Comparison of ENCODE assay signal across 23 cellular contexts in the genomic region with DNA sequence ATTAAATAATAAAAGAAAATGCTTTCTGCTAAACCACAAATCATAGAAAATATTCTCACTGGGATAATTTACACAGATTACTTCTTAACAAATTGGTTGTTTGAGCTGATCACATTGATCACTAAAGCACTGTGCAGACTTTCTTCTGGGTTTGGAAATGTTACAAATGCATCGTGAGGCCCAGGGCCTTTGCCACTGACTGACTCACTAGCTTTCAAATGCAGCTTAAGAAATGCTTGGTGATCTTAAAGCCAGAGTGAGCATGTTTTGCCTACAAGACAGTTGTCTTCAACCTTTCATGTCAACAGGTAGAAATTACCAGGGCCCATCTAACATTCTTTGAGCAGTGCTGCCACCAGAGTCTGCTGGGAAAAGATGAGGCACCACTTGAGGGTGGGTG.
"Had no signal": no experiment of that assay in that cellular context is flagged by ENCODE, and none has a peak within 500 bp of the region (broad histone marks: within the 10 kb centered on the region; RNA-seq: fewer than 3 reads in every experiment).

No MANE protein-coding gene starts in this region.

- H3K36me3 ChIP-seq: colonic mucosa, lower lobe of right lung, prostate gland, right atrium auricular region, stomach, tibial artery had no signal

- H3K4me3 Mint-ChIP-seq: dendritic cell treated with granulocyte-macrophage colony-stimulating factor and Interleukin-4, amounts not matched to agents 40 ng/mL and 50 ng/mL, for 4 days; endodermal cell; immature natural killer cell; naive thymus-derived CD8-positive, alpha-beta T cell; nephron progenitor cell; stimulated activated effector memory CD8-positive, alpha-beta T cell treated with anti-CD3 and anti-CD28 coated beads, Interleukin-12 subunit alpha, Interleukin-12 subunit beta, amount 100 ng/mL, for 72 hours; type B pancreatic cell had no signal

- H3K4me3 ChIP-seq: colonic mucosa, lower lobe of right lung, prostate gland, right atrium auricular region, stomach, testis, tibial artery had no signal

- H3K27ac ChIP-seq: colonic mucosa, epithelial cell of prostate, lower lobe of right lung, prostate gland, right atrium auricular region, stomach, testis, tibial artery had no signal

- H3K4me1 Mint-ChIP-seq: endodermal cell, immature natural killer cell, nephron progenitor cell had no signal

- H3K9me3 Mint-ChIP-seq: dendritic cell treated with granulocyte-macrophage colony-stimulating factor and Interleukin-4, amounts not matched to agents 40 ng/mL and 50 ng/mL, for 4 days; endodermal cell; immature natural killer cell; naive thymus-derived CD8-positive, alpha-beta T cell; nephron progenitor cell; stimulated activated effector memory CD8-positive, alpha-beta T cell treated with anti-CD3 and anti-CD28 coated beads, Interleukin-12 subunit alpha, Interleukin-12 subunit beta, amount 100 ng/mL, for 72 hours; type B pancreatic cell had no signal

- DNase-seq: colonic mucosa; effector CD8-positive, alpha-beta T cell; endodermal cell; hypothalamus; immature natural killer cell; left ventricle myocardium superior; lower lobe of right lung; naive thymus-derived CD8-positive, alpha-beta T cell; nephron progenitor cell; nucleus accumbens; stimulated activated CD4-positive, alpha-beta T cell treated with anti-CD3 and anti-CD28 coated beads, Interleukin-2, amount 100 ng/mL, for 24 hours; stimulated activated CD4-positive, alpha-beta T cell treated with anti-CD3 and anti-CD28 coated beads, Interleukin-4, amount 100 ng/mL, for 24 hours; stimulated activated naive CD4-positive, alpha-beta T cell treated with Interleukin-2 at 50 U/mL for 16 hours; stomach; substantia nigra; testis; tibial artery had no signal

- H3K4me1 ChIP-seq: colonic mucosa, lower lobe of right lung, prostate gland, right atrium auricular region, stomach, testis, tibial artery had no signal

- H3K9me3 ChIP-seq: colonic mucosa, lower lobe of right lung, prostate gland, right atrium auricular region, stomach, testis, tibial artery had no signal

- H3K27me3 Mint-ChIP-seq: dendritic cell treated with granulocyte-macrophage colony-stimulating factor and Interleukin-4, amounts not matched to agents 40 ng/mL and 50 ng/mL, for 4 days; type B pancreatic cell had no signal

- H3K27me3 ChIP-seq: colonic mucosa, right atrium auricular region, stomach, testis, tibial artery had no signal

- H3K36me3 Mint-ChIP-seq: immature natural killer cell; naive thymus-derived CD8-positive, alpha-beta T cell; stimulated activated effector memory CD8-positive, alpha-beta T cell treated with anti-CD3 and anti-CD28 coated beads, Interleukin-12 subunit alpha, Interleukin-12 subunit beta, amount 100 ng/mL, for 72 hours; type B pancreatic cell had no signal

- H3K27ac Mint-ChIP-seq: dendritic cell treated with granulocyte-macrophage colony-stimulating factor and Interleukin-4, amounts not matched to agents 40 ng/mL and 50 ng/mL, for 4 days; endodermal cell; immature natural killer cell; naive thymus-derived CD8-positive, alpha-beta T cell; nephron progenitor cell; stimulated activated effector memory CD8-positive, alpha-beta T cell treated with anti-CD3 and anti-CD28 coated beads, Interleukin-12 subunit alpha, Interleukin-12 subunit beta, amount 100 ng/mL, for 72 hours; type B pancreatic cell had no signal
